ENCODE assay signal across 34 cellular contexts in the genomic region with DNA sequence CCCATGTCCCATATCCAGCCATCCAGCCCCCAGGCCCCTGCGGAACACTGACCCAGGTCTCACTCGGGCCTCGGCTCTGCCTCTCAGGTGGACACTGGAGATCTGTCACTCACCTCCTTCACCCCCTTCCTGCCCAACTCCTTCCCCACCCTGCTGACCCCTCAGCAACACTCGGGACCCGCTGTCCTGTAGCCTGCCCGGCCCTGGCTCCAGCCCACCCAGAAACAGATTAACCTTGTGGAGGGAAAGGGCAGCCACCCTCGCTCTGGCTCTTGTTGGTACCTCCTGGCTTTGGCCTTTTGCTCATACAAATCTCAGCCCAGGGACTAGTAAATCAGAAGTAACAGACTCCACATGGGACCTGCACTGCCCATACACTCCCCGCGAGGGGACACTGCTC. TPM values are rescaled to one million over a fixed set of nuclear protein-coding genes. Genes with fewer than 3 reads are reported as not detected.
"Had no signal": no experiment of that assay in that cellular context is flagged by ENCODE, and none has a peak within 500 bp of the region (broad histone marks: within the 10 kb centered on the region; RNA-seq: fewer than 3 reads in every experiment).

No MANE protein-coding gene starts in this region.

- ATAC-seq: effector memory CD8-positive, alpha-beta T cell; esophagus mucosa; gastrocnemius medialis; heart right ventricle; left cardiac atrium; left lung; left ventricle myocardium superior; lower lobe of right lung had no signal

- H3K9me3 Mint-ChIP-seq: dendritic cell treated with granulocyte-macrophage colony-stimulating factor and Interleukin-4, amounts not matched to agents 40 ng/mL and 50 ng/mL, for 4 days; effector memory CD8-positive, alpha-beta T cell had no signal

- H3K27ac ChIP-seq: colonic mucosa, epithelial cell of prostate, esophagus squamous epithelium, gastrocnemius medialis, heart right ventricle, left lung, lower lobe of right lung had no signal

- H3K4me3 Mint-ChIP-seq: dendritic cell treated with granulocyte-macrophage colony-stimulating factor and Interleukin-4, amounts not matched to agents 40 ng/mL and 50 ng/mL, for 4 days; effector memory CD8-positive, alpha-beta T cell; endodermal cell had no signal

- DNase-seq: colonic mucosa; cortex of kidney; effector CD8-positive, alpha-beta T cell; effector memory CD8-positive, alpha-beta T cell; endodermal cell; erythroblast; esophagus squamous epithelium; foreskin fibroblast; foreskin melanocyte; gastrocnemius medialis; glutamatergic neuron; head of caudate nucleus; heart right ventricle; hippocampal formation; left cardiac atrium; left lung; left ventricle myocardium superior; lower lobe of right lung; mesenchymal stem cell; midbrain had no signal

- FAIRE-seq: endometrium, islet of Langerhans, keratinocyte had no signal

- H3K27ac Mint-ChIP-seq: dendritic cell treated with granulocyte-macrophage colony-stimulating factor and Interleukin-4, amounts not matched to agents 40 ng/mL and 50 ng/mL, for 4 days; effector memory CD8-positive, alpha-beta T cell; endodermal cell had no signal

RNA-seq across cellular contexts. Expression of gene PRLH, which starts 29.8 kb away (rescaled TPM):
- total RNA-seq: chondrocyte, colonic mucosa, dermis microvascular lymphatic vessel endothelial cell, endodermal cell, esophagus mucosa, esophagus squamous epithelium, gastrocnemius medialis, glomerular endothelial cell, heart right ventricle, kidney epithelial cell, left cardiac atrium, left lung, left ventricle myocardium superior, lower leg skin, lower lobe of right lung, lung microvascular endothelial cell, mononuclear cell, mucosa of gallbladder had no signal

RNA-seq across cellular contexts. Expression of gene MLPH, which starts 49.6 kb away (rescaled TPM):
- total RNA-seq: dermis microvascular lymphatic vessel endothelial cell, mononuclear cell had no signal
